31 cellular contexts compared by ENCODE assay signal in the genomic region with DNA sequence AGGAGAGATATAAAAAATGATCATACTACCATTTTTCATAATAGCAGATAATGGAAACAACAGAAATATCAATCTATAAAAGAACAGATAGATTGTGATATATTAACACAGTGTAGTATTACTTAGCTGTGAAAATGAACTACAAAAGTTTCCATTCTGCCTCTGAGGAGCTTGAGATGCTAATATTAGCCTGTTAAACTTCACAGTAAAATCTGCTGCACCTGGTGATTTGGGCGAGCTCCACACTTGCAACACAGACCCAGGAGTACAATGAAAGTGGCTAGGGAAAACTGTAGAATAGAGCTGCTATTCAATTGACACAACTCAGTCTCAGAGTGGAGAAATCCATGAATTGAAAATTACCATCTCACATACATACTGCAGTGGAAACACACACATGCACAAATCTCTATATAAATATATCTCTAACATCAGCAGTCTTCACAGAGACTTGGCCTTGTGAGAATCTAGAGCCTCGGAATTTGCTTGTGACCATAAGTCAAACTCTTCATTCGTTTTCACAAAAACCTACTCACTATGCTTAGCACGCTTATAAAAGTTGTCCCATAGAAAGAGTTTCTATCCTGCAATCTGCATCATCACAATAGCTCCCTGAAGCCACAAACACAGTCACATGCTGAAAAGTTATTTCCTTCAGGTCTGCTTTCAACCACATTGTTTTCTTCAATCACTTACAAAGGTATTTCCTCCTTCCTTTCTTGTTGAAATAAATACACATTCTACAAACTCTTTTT.
"Had no signal": no experiment of that assay in that cellular context is flagged by ENCODE, and none has a peak within 500 bp of the region (broad histone marks: within the 10 kb centered on the region; RNA-seq: fewer than 3 reads in every experiment).

No MANE protein-coding gene starts in this region.

- H3K9me3 Mint-ChIP-seq: activated CD4-positive, alpha-beta T cell treated with anti-CD3 and anti-CD28 coated beads, Interleukin-2, amount 10 ng/mL, durations not matched to agents 7 days and 5 days; activated naive CD8-positive, alpha-beta T cell treated with anti-CD3 and anti-CD28 coated beads, Interleukin-2, amount 10 ng/mL, durations not matched to agents 7 days and 5 days; activated T-helper 1 cell treated with anti-CD3 and anti-CD28 coated beads, Interleukin-12 subunit alpha, Interleukin-12 subunit beta, Interleukin-2, Interleukin-4 antibody, amounts not matched to agents 30 ng/mL and 10 ng/mL and 1 ng/mL, durations not matched to agents 14 hours and 24 hours and 36 hours had no signal

- DNase-seq: activated CD4-positive, alpha-beta T cell treated with anti-CD3 and anti-CD28 coated beads, Interleukin-2, amount 10 ng/mL, durations not matched to agents 7 days and 5 days; activated CD4-positive, alpha-beta T cell treated with anti-CD3 and anti-CD28 coated beads, Interleukin-2, amount 50 U/mL, for 48 hours; activated CD4-positive, CD25-positive, alpha-beta regulatory T cell; activated CD8-positive, alpha-beta memory T cell treated with anti-CD3 and anti-CD28 coated beads, Interleukin-2, amount 50 U/mL, for 4 hours; activated CD8-positive, alpha-beta T cell treated with anti-CD3 and anti-CD28 coated beads, Interleukin-2, amount 10 ng/mL, durations not matched to agents 7 days and 5 days; activated naive CD4-positive, alpha-beta T cell; activated naive CD4-positive, alpha-beta T cell treated with anti-CD3 and anti-CD28 coated beads, Interleukin-2, amount 50 U/mL, for 16 hours; activated naive CD8-positive, alpha-beta T cell treated with anti-CD3 and anti-CD28 coated beads, Interleukin-2, amount 10 ng/mL, durations not matched to agents 7 days and 5 days; activated T-cell treated with anti-CD3 and anti-CD28 coated beads for 4 hours; activated T-cell treated with anti-CD3 and anti-CD28 coated beads, Interleukin-2, amount 50 U/mL, for 4 hours; amygdala; cortex of kidney; Kasumi-1; MG63; MV-4-11; NCI-H1092; NCI-H1436 treated with DMSO at 0.1 percent for 48 hours; NCI-H1694 treated with DMSO at 0.1 percent for 48 hours; NCI-H2029; NCI-H345; NCI-H524 treated with DMSO at 0.1 percent for 48 hours; OCI-M1; SHP77; SJCRH30; T1000; WERI-Rb-1 had no signal

- H3K27me3 Mint-ChIP-seq: activated CD4-positive, alpha-beta T cell treated with anti-CD3 and anti-CD28 coated beads, Interleukin-2, amount 10 ng/mL, durations not matched to agents 7 days and 5 days; activated naive CD8-positive, alpha-beta T cell treated with anti-CD3 and anti-CD28 coated beads, Interleukin-2, amount 10 ng/mL, durations not matched to agents 7 days and 5 days; central memory CD8-positive, alpha-beta T cell had no signal

- ATAC-seq: activated CD8-positive, alpha-beta T cell treated with anti-CD3 and anti-CD28 coated beads, Interleukin-2, amount 10 ng/mL, durations not matched to agents 7 days and 5 days; activated T-cell treated with anti-CD3 and anti-CD28 coated beads, Interleukin-2, amount 50 U/mL, for 4 hours had no signal

- H3K27ac ChIP-seq: ascending aorta, cardiac muscle cell, SJCRH30, SK-N-MC, WERI-Rb-1 had no signal

- H3K27ac Mint-ChIP-seq: activated CD4-positive, alpha-beta T cell treated with anti-CD3 and anti-CD28 coated beads, Interleukin-2, amount 10 ng/mL, durations not matched to agents 7 days and 5 days; activated CD8-positive, alpha-beta T cell treated with anti-CD3 and anti-CD28 coated beads, Interleukin-2, amount 10 ng/mL, durations not matched to agents 7 days and 5 days; activated naive CD8-positive, alpha-beta T cell treated with anti-CD3 and anti-CD28 coated beads, Interleukin-2, amount 10 ng/mL, durations not matched to agents 7 days and 5 days; activated T-helper 1 cell treated with anti-CD3 and anti-CD28 coated beads, Interleukin-12 subunit alpha, Interleukin-12 subunit beta, Interleukin-2, Interleukin-4 antibody, amounts not matched to agents 30 ng/mL and 10 ng/mL and 1 ng/mL, durations not matched to agents 14 hours and 24 hours and 36 hours had no signal

- H3K36me3 ChIP-seq: ascending aorta, cardiac muscle cell, MG63, SJCRH30, WERI-Rb-1 had no signal

- H3K4me1 ChIP-seq: ascending aorta, SJCRH30 had no signal

- H3K27me3 ChIP-seq: ascending aorta, cardiac muscle cell, SJCRH30 had no signal

- H3K36me3 Mint-ChIP-seq: activated naive CD8-positive, alpha-beta T cell treated with anti-CD3 and anti-CD28 coated beads, Interleukin-2, amount 10 ng/mL, durations not matched to agents 7 days and 5 days had no signal

- H3K4me3 Mint-ChIP-seq: activated CD4-positive, alpha-beta T cell treated with anti-CD3 and anti-CD28 coated beads, Interleukin-2, amount 10 ng/mL, durations not matched to agents 7 days and 5 days; activated CD8-positive, alpha-beta T cell treated with anti-CD3 and anti-CD28 coated beads, Interleukin-2, amount 10 ng/mL, durations not matched to agents 7 days and 5 days; activated naive CD8-positive, alpha-beta T cell treated with anti-CD3 and anti-CD28 coated beads, Interleukin-2, amount 10 ng/mL, durations not matched to agents 7 days and 5 days; activated T-cell treated with anti-CD3 and anti-CD28 coated beads, Interleukin-2, amount 50 U/mL, for 4 hours; activated T-helper 1 cell treated with anti-CD3 and anti-CD28 coated beads, Interleukin-12 subunit alpha, Interleukin-12 subunit beta, Interleukin-2, Interleukin-4 antibody, amounts not matched to agents 30 ng/mL and 10 ng/mL and 1 ng/mL, durations not matched to agents 14 hours and 24 hours and 36 hours; central memory CD8-positive, alpha-beta T cell had no signal

- H3K4me1 Mint-ChIP-seq: activated CD4-positive, alpha-beta T cell treated with anti-CD3 and anti-CD28 coated beads, Interleukin-2, amount 10 ng/mL, durations not matched to agents 7 days and 5 days; activated naive CD8-positive, alpha-beta T cell treated with anti-CD3 and anti-CD28 coated beads, Interleukin-2, amount 10 ng/mL, durations not matched to agents 7 days and 5 days; central memory CD8-positive, alpha-beta T cell had no signal

- H3K9me3 ChIP-seq: ascending aorta, MG63, SJCRH30 had no signal

- H3K4me3 ChIP-seq: ascending aorta, cardiac muscle cell, MG63, SJCRH30, SK-N-MC had no signal
